Comparison of ENCODE assay signal across 9 cellular contexts in the genomic region with DNA sequence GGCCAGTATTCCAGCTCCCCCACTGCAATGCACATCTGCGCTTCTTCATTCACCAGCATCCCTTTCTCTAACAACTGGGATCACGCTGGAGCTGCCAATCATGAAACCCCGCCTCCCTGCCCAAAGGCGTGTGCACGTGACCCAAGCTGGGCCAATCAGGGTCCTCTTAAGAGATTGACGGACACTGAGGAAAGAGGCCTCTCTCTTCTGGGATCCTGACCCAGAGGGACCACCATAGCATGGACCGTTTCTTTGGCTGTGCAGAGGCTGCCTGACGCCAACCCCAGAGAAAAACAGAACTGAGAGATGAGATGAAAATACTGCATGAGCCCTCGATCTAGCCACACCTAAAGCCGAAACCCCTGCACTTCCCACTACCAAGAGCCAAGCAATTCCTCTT. TPM values are rescaled to one million over a fixed set of nuclear protein-coding genes. Genes with fewer than 3 reads are reported as not detected.
A peak's percentile ranks its signal among the peaks of the same experiment; 100 is the strongest.
DNase-seq lines count a peak whose midpoint lies in the region; ATAC-seq and TF ChIP-seq lines count a peak whose summit lies in the region.
"Had no signal": no experiment of that assay in that cellular context is flagged by ENCODE, and none has a peak within 500 bp of the region (broad histone marks: within the 10 kb centered on the region; RNA-seq: fewer than 3 reads in every experiment).

No MANE protein-coding gene starts in this region.

- H3K4me3 ChIP-seq in psoas muscle = no peak overlapping the region

- peak; percentile 57 for ATAC-seq in left ventricle myocardium superior
- ATAC-seq in Right ventricle myocardium inferior = no peak
- ATAC-seq in HG03280 (IDR thresholded peaks at IDR 0.05; ENCODE audit: unreplicated experiment) = peak; percentile 59
- peak; percentile 40 to 75 (median 72) for ATAC-seq in psoas muscle

- DNase-seq in left ventricle myocardium superior (no peak), Right ventricle myocardium inferior (ENCODE audit: missing footprints) (no peak), anterior cingulate cortex (lab: John Stamatoyannopoulos, UW) (peak in 47 of 58 donors; percentile 15 to 77 (median 45)), psoas muscle (peak in 1 of 2 donors; percentile 59), kidney glomerular epithelial cell (lab: John Stamatoyannopoulos, UW) (no peak), cerebellar nuclear complex (lab: John Stamatoyannopoulos, UW) (no peak)
- no peak for DNase-seq in activated naive CD4-positive, alpha-beta T cell treated with anti-CD3 and anti-CD28 coated beads, Interleukin-2, amount 50 U/mL, for 16 hours
- DNase-seq: DND-41 had no signal

- H3K4me1 ChIP-seq in psoas muscle = peaks cover 6% of the 10 kb centered on the region

- H3K27me3 ChIP-seq in psoas muscle (ENCODE audit: insufficient read depth in 3 of 3, low read length in 2 of 3) = peaks cover 0 to 11% (median 0%) of the 10 kb centered on the region in 3 donors

- no peaks in the 10 kb centered on the region for H3K9me3 ChIP-seq in psoas muscle

- no peaks in the 10 kb centered on the region for H3K36me3 ChIP-seq in psoas muscle (ENCODE audit: insufficient read depth in 1 of 2, low read depth in 1 of 2)

- TF ChIP-seq CTCF in psoas muscle (IDR thresholded peaks at IDR 0.05) = no peak

- 42 to 65% (median 43%) methylated on average over 10 of the region's 10 CpGs for WGBS in psoas muscle, 3 donors

- H3K27ac ChIP-seq in psoas muscle = no peak overlapping the region

- intact Hi-C loops in left ventricle myocardium superior (cut with micrococcal nuclease) = no loop called here
- intact Hi-C loops in Right ventricle myocardium inferior (cut with DNase I) = no loop called here
- intact Hi-C loops in psoas muscle (cut with DNase I) = no loop called here

RNA-seq across cellular contexts. Expression of a gene that starts 32.0 kb away (rescaled TPM):
- total RNA-seq in left ventricle myocardium superior (11.8 TPM), Right ventricle myocardium inferior (18.4 TPM), psoas muscle (10 to 100 TPM in 2 of 4 donors, 1 to 10 TPM in 2; 7.0 to 11.9 (median 10.4) TPM)
- polyA plus RNA-seq in psoas muscle = 10 to 100 TPM in 1 of 3 donors, 1 to 10 TPM in 2; 6.1 to 44.5 (median 7.1) TPM

Comparison
In these comparisons a context has a peak if more than half of its experiments do, and no peak if none do; other contexts are left out.
1. DNase-seq: peak in anterior cingulate cortex (47 of 58); none in left ventricle myocardium superior (single experiment), Right ventricle myocardium inferior (single experiment), kidney glomerular epithelial cell (single experiment), cerebellar nuclear complex (0 of 2) and activated naive CD4-positive, alpha-beta T cell treated with anti-CD3 and anti-CD28 coated beads, Interleukin-2, amount 50 U/mL, for 16 hours (single experiment).